Comparison of ENCODE assay signal across 1 cellular context in the genomic region with DNA sequence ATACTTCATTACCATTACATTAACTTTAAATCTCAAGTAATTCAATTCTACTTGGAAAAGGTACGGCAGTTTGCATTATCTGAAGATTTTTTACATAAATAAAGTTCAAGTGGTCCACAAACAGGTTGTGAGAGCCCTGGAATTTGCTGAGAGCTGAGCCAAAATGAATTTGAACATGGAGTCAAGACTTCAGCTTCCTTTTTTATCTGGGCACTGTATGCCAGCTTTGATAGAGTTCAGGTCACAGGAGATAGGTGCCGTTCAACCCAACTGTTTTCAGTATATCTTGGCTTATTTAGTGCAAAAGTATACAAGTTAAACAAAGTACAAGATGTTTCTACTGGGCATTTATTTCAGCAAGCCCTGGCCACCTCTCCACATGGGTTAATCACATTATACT.
TF ChIP-seq lines count a peak whose summit lies in the region.

No MANE protein-coding gene starts in this region.

TF ChIP-seq in HepG2, 621 proteins besides CTCF, POLR2A, EP300 and RAD21:
- TF ChIP-seq, protein P1, sequence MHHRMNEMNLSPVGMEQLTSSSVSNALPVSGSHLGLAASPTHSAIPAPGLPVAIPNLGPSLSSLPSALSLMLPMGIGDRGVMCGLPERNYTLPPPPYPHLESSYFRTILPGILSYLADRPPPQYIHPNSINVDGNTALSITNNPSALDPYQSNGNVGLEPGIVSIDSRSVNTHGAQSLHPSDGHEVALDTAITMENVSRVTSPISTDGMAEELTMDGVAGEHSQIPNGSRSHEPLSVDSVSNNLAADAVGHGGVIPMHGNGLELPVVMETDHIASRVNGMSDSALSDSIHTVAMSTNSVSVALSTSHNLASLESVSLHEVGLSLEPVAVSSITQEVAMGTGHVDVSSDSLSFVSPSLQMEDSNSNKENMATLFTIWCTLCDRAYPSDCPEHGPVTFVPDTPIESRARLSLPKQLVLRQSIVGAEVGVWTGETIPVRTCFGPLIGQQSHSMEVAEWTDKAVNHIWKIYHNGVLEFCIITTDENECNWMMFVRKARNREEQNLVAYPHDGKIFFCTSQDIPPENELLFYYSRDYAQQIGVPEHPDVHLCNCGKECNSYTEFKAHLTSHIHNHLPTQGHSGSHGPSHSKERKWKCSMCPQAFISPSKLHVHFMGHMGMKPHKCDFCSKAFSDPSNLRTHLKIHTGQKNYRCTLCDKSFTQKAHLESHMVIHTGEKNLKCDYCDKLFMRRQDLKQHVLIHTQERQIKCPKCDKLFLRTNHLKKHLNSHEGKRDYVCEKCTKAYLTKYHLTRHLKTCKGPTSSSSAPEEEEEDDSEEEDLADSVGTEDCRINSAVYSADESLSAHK (CRISPR knock-in tag; IDR thresholded peaks at IDR 0.05; ENCODE audit: borderline replicate concordance) = no peak
- no peak for TF ChIP-seq U2AF2 (IDR thresholded peaks at IDR 0.05; ENCODE audit: low read depth, low read length)
- TF ChIP-seq REST (IDR thresholded peaks at IDR 0.05; ENCODE audit: borderline replicate concordance in 1 of 2, low read depth in 1 of 2, low read length in 2 of 2) = no peak
- no peak for TF ChIP-seq HOXA5 (CRISPR knock-in tag; IDR thresholded peaks at IDR 0.05)
- no peak for TF ChIP-seq NFIC (IDR thresholded peaks at IDR 0.05; ENCODE audit: low read length)
- no peak for TF ChIP-seq CCAR2 (optimal IDR thresholded peaks at IDR 0.05; ENCODE audit: low read depth, low read length)
- TF ChIP-seq ZFP36L2 (CRISPR knock-in tag; IDR thresholded peaks at IDR 0.05) = no peak
- no peak for TF ChIP-seq ATAD3A (CRISPR knock-in tag; IDR thresholded peaks at IDR 0.05)
- TF ChIP-seq ZBTB20 (CRISPR knock-in tag; IDR thresholded peaks at IDR 0.05; ENCODE audit: borderline replicate concordance, low read depth) = no peak
- TF ChIP-seq E2F1 (CRISPR knock-in tag; IDR thresholded peaks at IDR 0.05) = peak; percentile 37; the same call in 1 of the 2 replicates
- TF ChIP-seq HOXA3 (CRISPR knock-in tag; IDR thresholded peaks at IDR 0.05) = no peak
- 0 out of 2 replicates have a peak, but pooled peaks have one; percentile 18 for TF ChIP-seq POLR2AphosphoS5 (IDR thresholded peaks at IDR 0.05; ENCODE audit: low read depth, low read length)
- TF ChIP-seq ZNF549 (CRISPR knock-in tag; IDR thresholded peaks at IDR 0.05) = no peak
- TF ChIP-seq AGO1 (IDR thresholded peaks at IDR 0.05; ENCODE audit: low read depth, low read length, poor library complexity, severe bottlenecking) = no peak
- no peak for TF ChIP-seq SOX6 (IDR thresholded peaks at IDR 0.05)
- no peak for TF ChIP-seq SOX6 (CRISPR knock-in tag; IDR thresholded peaks at IDR 0.05)
- no peak for TF ChIP-seq ZNF333 (CRISPR knock-in tag; IDR thresholded peaks at IDR 0.05; ENCODE audit: borderline replicate concordance)
- TF ChIP-seq RBM22 (optimal IDR thresholded peaks at IDR 0.05; ENCODE audit: low read length) = peak; percentile 70
- TF ChIP-seq REL (CRISPR knock-in tag; conservative IDR thresholded peaks at IDR 0.05) = no peak
- no peak for TF ChIP-seq CREM (IDR thresholded peaks at IDR 0.05)
- no peak for TF ChIP-seq CREM (CRISPR knock-in tag; IDR thresholded peaks at IDR 0.05)
- no peak for TF ChIP-seq ZNF34 (CRISPR knock-in tag; IDR thresholded peaks at IDR 0.05; ENCODE audit: borderline replicate concordance)
- TF ChIP-seq, protein P2, sequence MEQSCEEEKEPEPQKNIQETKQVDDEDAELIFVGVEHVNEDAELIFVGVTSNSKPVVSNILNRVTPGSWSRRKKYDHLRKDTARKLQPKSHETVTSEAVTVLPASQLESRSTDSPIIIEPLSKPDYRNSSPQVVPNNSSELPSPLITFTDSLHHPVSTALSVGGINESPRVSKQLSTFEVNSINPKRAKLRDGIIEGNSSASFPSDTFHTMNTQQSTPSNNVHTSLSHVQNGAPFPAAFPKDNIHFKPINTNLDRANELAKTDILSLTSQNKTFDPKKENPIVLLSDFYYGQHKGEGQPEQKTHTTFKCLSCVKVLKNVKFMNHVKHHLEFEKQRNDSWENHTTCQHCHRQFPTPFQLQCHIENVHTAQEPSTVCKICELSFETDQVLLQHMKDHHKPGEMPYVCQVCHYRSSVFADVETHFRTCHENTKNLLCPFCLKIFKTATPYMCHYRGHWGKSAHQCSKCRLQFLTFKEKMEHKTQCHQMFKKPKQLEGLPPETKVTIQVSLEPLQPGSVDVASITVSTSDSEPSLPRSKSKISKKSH (CRISPR knock-in tag; IDR thresholded peaks at IDR 0.05; ENCODE audit: borderline replicate concordance) = no peak
- TF ChIP-seq NR3C1 (CRISPR knock-in tag; IDR thresholded peaks at IDR 0.05) = no peak
- TF ChIP-seq ZNF367 (CRISPR knock-in tag; IDR thresholded peaks at IDR 0.05; ENCODE audit: borderline replicate concordance) = no peak
- TF ChIP-seq NCOR1 (IDR thresholded peaks at IDR 0.05; ENCODE audit: borderline replicate concordance, low read length) = no peak
- peak; percentile 16; the same call in 1 of the 2 replicates for TF ChIP-seq ZSCAN12 (CRISPR knock-in tag; IDR thresholded peaks at IDR 0.05)
- no peak for TF ChIP-seq TSC22D2 (CRISPR knock-in tag; IDR thresholded peaks at IDR 0.05; ENCODE audit: borderline replicate concordance)
- TF ChIP-seq SNAPC5 (CRISPR knock-in tag; IDR thresholded peaks at IDR 0.05; ENCODE audit: borderline replicate concordance) = no peak
- no peak for TF ChIP-seq HCFC1 (IDR thresholded peaks at IDR 0.05; ENCODE audit: low read depth, low read length)
